Comparison of ENCODE assay signal across 8 cellular contexts in genomic region chr10:24723386-24723787, GRCh38. TPM values are rescaled to one million over a fixed set of nuclear protein-coding genes. Genes with fewer than 3 reads are reported as not detected.
A peak's percentile ranks its signal among the peaks of the same experiment; 100 is the strongest.
DNase-seq lines count a peak whose midpoint lies in the region; ATAC-seq and TF ChIP-seq lines count a peak whose summit lies in the region.

No MANE protein-coding gene starts in this region.

- no peak for TF ChIP-seq CTCF in GM12864 (IDR thresholded peaks at IDR 0.05; ENCODE audit: low read depth, low read length, missing control alignments)

- no peaks in the 10 kb centered on the region for H3K9me3 Mint-ChIP-seq in activated naive CD8-positive, alpha-beta T cell treated with anti-CD3 and anti-CD28 coated beads for 36 hours
- no peaks in the 10 kb centered on the region for H3K9me3 Mint-ChIP-seq in immature natural killer cell
- no peaks in the 10 kb centered on the region for H3K9me3 Mint-ChIP-seq in stimulated activated naive CD8-positive, alpha-beta T cell treated with anti-CD3 and anti-CD28 coated beads, Interleukin-15, amount 100 ng/mL, for 72 hours

- peak; percentile 21 for ATAC-seq in GM21825 (IDR thresholded peaks at IDR 0.05; ENCODE audit: unreplicated experiment)
- peak; percentile 29 for ATAC-seq in stimulated activated naive CD8-positive, alpha-beta T cell treated with anti-CD3 and anti-CD28 coated beads, Interleukin-15, amount 100 ng/mL, for 72 hours

- H3K36me3 Mint-ChIP-seq in activated naive CD8-positive, alpha-beta T cell treated with anti-CD3 and anti-CD28 coated beads for 36 hours: peaks cover 1% of the 10 kb centered on the region
- no peaks in the 10 kb centered on the region for H3K36me3 Mint-ChIP-seq in immature natural killer cell

- H3K27me3 Mint-ChIP-seq in activated naive CD8-positive, alpha-beta T cell treated with anti-CD3 and anti-CD28 coated beads for 36 hours: no peaks in the 10 kb centered on the region
- peaks cover 0 to 10% (median 5%) of the 10 kb centered on the region in 3 donors for H3K27me3 Mint-ChIP-seq in immature natural killer cell (ENCODE audit: low read depth in 3 of 3)
- H3K27me3 Mint-ChIP-seq in stimulated activated naive CD8-positive, alpha-beta T cell treated with anti-CD3 and anti-CD28 coated beads, Interleukin-15, amount 100 ng/mL, for 72 hours: no peaks in the 10 kb centered on the region

- DNase-seq in GM12864 (ENCODE audit: low read depth) (no peak), LoVo (ENCODE audit: low spot score) (peak; percentile 35), immature natural killer cell (peak; percentile 34 to 42 (median 35)), NCI-H82 (lab: John Stamatoyannopoulos, UW) (no peak), NCI-H1930 (lab: John Stamatoyannopoulos, UW) (no peak)
- DNase-seq in activated naive CD8-positive, alpha-beta T cell treated with anti-CD3 and anti-CD28 coated beads for 36 hours: peak; percentile 35
- peak; percentile 37 to 42 for DNase-seq in stimulated activated naive CD8-positive, alpha-beta T cell treated with anti-CD3 and anti-CD28 coated beads, Interleukin-15, amount 100 ng/mL, for 72 hours

- peak overlapping the region; percentile 52 for H3K4me3 Mint-ChIP-seq in activated naive CD8-positive, alpha-beta T cell treated with anti-CD3 and anti-CD28 coated beads for 36 hours
- H3K4me3 Mint-ChIP-seq in immature natural killer cell: peak overlapping the region in 3 of 5 donors; percentile 40 to 65 (median 64)
- H3K4me3 Mint-ChIP-seq in stimulated activated naive CD8-positive, alpha-beta T cell treated with anti-CD3 and anti-CD28 coated beads, Interleukin-15, amount 100 ng/mL, for 72 hours: peak overlapping the region; percentile 59 to 61

- H3K4me1 Mint-ChIP-seq in activated naive CD8-positive, alpha-beta T cell treated with anti-CD3 and anti-CD28 coated beads for 36 hours: peaks cover 24% of the 10 kb centered on the region
- H3K4me1 Mint-ChIP-seq in immature natural killer cell: peaks cover 28 to 30% of the 10 kb centered on the region in 2 donors
- H3K4me1 Mint-ChIP-seq in stimulated activated naive CD8-positive, alpha-beta T cell treated with anti-CD3 and anti-CD28 coated beads, Interleukin-15, amount 100 ng/mL, for 72 hours: peaks cover 29% of the 10 kb centered on the region

- peak overlapping the region; percentile 76 for H3K4me3 ChIP-seq in GM12864 (ENCODE audit: low read depth, low read length)

- H3K27ac Mint-ChIP-seq in activated naive CD8-positive, alpha-beta T cell treated with anti-CD3 and anti-CD28 coated beads for 36 hours: no peak overlapping the region
- H3K27ac Mint-ChIP-seq in immature natural killer cell: no peak overlapping the region
- H3K27ac Mint-ChIP-seq in stimulated activated naive CD8-positive, alpha-beta T cell treated with anti-CD3 and anti-CD28 coated beads, Interleukin-15, amount 100 ng/mL, for 72 hours: no peak overlapping the region

RNA-seq across cellular contexts. Expression of gene ARHGAP21, which starts 0.3 kb away (rescaled TPM):
- 10 to 100 TPM; 22.1 to 22.4 TPM for total RNA-seq in activated naive CD8-positive, alpha-beta T cell treated with anti-CD3 and anti-CD28 coated beads for 36 hours
- 1 to 10 TPM in 2 of 3 donors, under 1 TPM in 1; 0.43 to 4.4 (median 3.1) TPM for polyA plus RNA-seq in immature natural killer cell

Comparison
In these comparisons a context has a peak if more than half of its experiments do, and no peak if none do; other contexts are left out.
1. DNase-seq: peak in LoVo (single experiment), activated naive CD8-positive, alpha-beta T cell treated with anti-CD3 and anti-CD28 coated beads for 36 hours (single experiment), immature natural killer cell (3 of 3) and stimulated activated naive CD8-positive, alpha-beta T cell treated with anti-CD3 and anti-CD28 coated beads, Interleukin-15, amount 100 ng/mL, for 72 hours (2 of 2); none in GM12864 (single experiment), NCI-H82 (single experiment) and NCI-H1930 (0 of 2).
2. Peak in every context shown above with its lines, with median percentiles within 50 percentile points of each other: H3K4me3 Mint-ChIP-seq.